ENCODE assay signal across 16 cellular contexts in genomic region chr18:62771494-62771893, GRCh38. TPM values are rescaled to one million over a fixed set of nuclear protein-coding genes. Genes with fewer than 3 reads are reported as not detected.
DNase-seq lines count a peak whose midpoint lies in the region; ATAC-seq and TF ChIP-seq lines count a peak whose summit lies in the region.
"Had no signal": no experiment of that assay in that cellular context is flagged by ENCODE, and none has a peak within 500 bp of the region (broad histone marks: within the 10 kb centered on the region; RNA-seq: fewer than 3 reads in every experiment).

No MANE protein-coding gene starts in this region.

- H3K4me3 Mint-ChIP-seq in CD8-positive, alpha-beta T cell: no peak overlapping the region
- H3K4me3 Mint-ChIP-seq in activated T-helper 1 cell treated with anti-CD3 and anti-CD28 coated beads, Interleukin-12 subunit alpha, Interleukin-12 subunit beta, Interleukin-2, Interleukin-4 antibody, amounts not matched to agents 30 ng/mL and 10 ng/mL and 1 ng/mL, durations not matched to agents 14 hours and 24 hours and 36 hours: no peak overlapping the region

- no peak overlapping the region for H3K4me3 ChIP-seq in CD8-positive, alpha-beta T cell (ENCODE audit: low read depth, low read length)
- no peak overlapping the region for H3K4me3 ChIP-seq in PC-9
- H3K4me3 ChIP-seq: esophagus squamous epithelium, heart right ventricle, testis had no signal

- CTCF ChIA-PET in CD8-positive, alpha-beta T cell (lab: Charles Lee): no interaction called here
- CTCF ChIA-PET in PC-9 (lab: Charles Lee): no interaction called here

- peak overlapping the region; percentile 32 for H3K27ac Mint-ChIP-seq in CD8-positive, alpha-beta T cell
- peak overlapping the region; percentile 18 for H3K27ac Mint-ChIP-seq in activated T-helper 1 cell treated with anti-CD3 and anti-CD28 coated beads, Interleukin-12 subunit alpha, Interleukin-12 subunit beta, Interleukin-2, Interleukin-4 antibody, amounts not matched to agents 30 ng/mL and 10 ng/mL and 1 ng/mL, durations not matched to agents 14 hours and 24 hours and 36 hours
- H3K27ac Mint-ChIP-seq: progenitor cell of endocrine pancreas had no signal

- H3K79me2 ChIP-seq in PC-9 (ENCODE audit: low read depth): peaks cover 78% of the 10 kb centered on the region

- no TSS peak for BruUV-seq in PC-9 (replicated peaks; lab: Mats Ljungman, UMichigan)

- POLR2A ChIA-PET in CD8-positive, alpha-beta T cell (lab: Charles Lee): no interaction called here
- POLR2A ChIA-PET in PC-9 (lab: Charles Lee; ENCODE audit: unreplicated experiment): no interaction called here

- TF ChIP-seq CTCF in CD8-positive, alpha-beta T cell (IDR thresholded peaks at IDR 0.05): no peak
- TF ChIP-seq CTCF in PC-9 (conservative IDR thresholded peaks at IDR 0.05): no peak

- no peaks in the 10 kb centered on the region for H3K36me3 Mint-ChIP-seq in CD8-positive, alpha-beta T cell
- H3K36me3 Mint-ChIP-seq in activated T-helper 1 cell treated with anti-CD3 and anti-CD28 coated beads, Interleukin-12 subunit alpha, Interleukin-12 subunit beta, Interleukin-2, Interleukin-4 antibody, amounts not matched to agents 30 ng/mL and 10 ng/mL and 1 ng/mL, durations not matched to agents 14 hours and 24 hours and 36 hours (ENCODE audit: low read depth): peaks cover 4% of the 10 kb centered on the region

- no peaks in the 10 kb centered on the region for H3K9me2 ChIP-seq in PC-9 (ENCODE audit: insufficient read depth)

- no peaks in the 10 kb centered on the region for H3K27me3 ChIP-seq in CD8-positive, alpha-beta T cell (ENCODE audit: insufficient read depth, low read length)
- no peaks in the 10 kb centered on the region for H3K27me3 ChIP-seq in PC-9 (ENCODE audit: insufficient read depth, low read depth)
- H3K27me3 ChIP-seq: esophagus squamous epithelium, heart right ventricle, testis had no signal

- H3K4me1 Mint-ChIP-seq in CD8-positive, alpha-beta T cell (ENCODE audit: low read depth): peaks cover 19% of the 10 kb centered on the region
- H3K4me1 Mint-ChIP-seq in activated T-helper 1 cell treated with anti-CD3 and anti-CD28 coated beads, Interleukin-12 subunit alpha, Interleukin-12 subunit beta, Interleukin-2, Interleukin-4 antibody, amounts not matched to agents 30 ng/mL and 10 ng/mL and 1 ng/mL, durations not matched to agents 14 hours and 24 hours and 36 hours (ENCODE audit: low read depth): peaks cover 31% of the 10 kb centered on the region

- no peak overlapping the region for H3K4me2 ChIP-seq in PC-9

- DNase-seq in CD8-positive, alpha-beta T cell: no peak
- DNase-seq in activated T-helper 1 cell treated with anti-CD3 and anti-CD28 coated beads, Interleukin-12 subunit alpha, Interleukin-12 subunit beta, Interleukin-2, Interleukin-4 antibody, amounts not matched to agents 30 ng/mL and 10 ng/mL and 1 ng/mL, durations not matched to agents 14 hours and 24 hours and 36 hours (ENCODE audit: low spot score): no peak
- DNase-seq in HuH-7 (ENCODE audit: low spot score) (no peak), PC-9 (no peak), GDM1 (lab: John Stamatoyannopoulos, UW) (no peak)
- DNase-seq: DMS79 treated with DMSO at 0.1 percent for 48 hours, esophagus squamous epithelium, H7, heart right ventricle, NCI-H2029 treated with DMSO at 0.1 percent for 48 hours, testis had no signal

- no peak overlapping the region for H2AFZ ChIP-seq in PC-9

- H4K20me1 ChIP-seq in PC-9 (ENCODE audit: insufficient read depth): no peaks in the 10 kb centered on the region

- H3K27ac ChIP-seq in CD8-positive, alpha-beta T cell (ENCODE audit: low read depth, low read length): no peak overlapping the region
- no peak overlapping the region for H3K27ac ChIP-seq in PC-9
- H3K27ac ChIP-seq: esophagus squamous epithelium, heart right ventricle, RWPE1, testis had no signal

- no peaks in the 10 kb centered on the region for H3K9me3 ChIP-seq in CD8-positive, alpha-beta T cell (ENCODE audit: low read length)
- H3K9me3 ChIP-seq in PC-9 (ENCODE audit: insufficient read depth, low read depth): no peaks in the 10 kb centered on the region
- H3K9me3 ChIP-seq: esophagus squamous epithelium, heart right ventricle, testis had no signal

- no peaks in the 10 kb centered on the region for H3K9me3 Mint-ChIP-seq in CD8-positive, alpha-beta T cell
- peaks cover 5% of the 10 kb centered on the region for H3K9me3 Mint-ChIP-seq in activated T-helper 1 cell treated with anti-CD3 and anti-CD28 coated beads, Interleukin-12 subunit alpha, Interleukin-12 subunit beta, Interleukin-2, Interleukin-4 antibody, amounts not matched to agents 30 ng/mL and 10 ng/mL and 1 ng/mL, durations not matched to agents 14 hours and 24 hours and 36 hours

- peak; percentile 59 for ATAC-seq in CD8-positive, alpha-beta T cell
- ATAC-seq in GM18502 (IDR thresholded peaks at IDR 0.05; ENCODE audit: poor library complexity, unreplicated experiment) (peak; percentile 71), HG02885 (IDR thresholded peaks at IDR 0.05; ENCODE audit: poor library complexity, unreplicated experiment) (peak; percentile 75), GM21447 (IDR thresholded peaks at IDR 0.05; ENCODE audit: unreplicated experiment) (no peak)
- ATAC-seq: heart right ventricle had no signal

- H3F3A ChIP-seq in PC-9 (ENCODE audit: insufficient read depth, low read depth): no peaks in the 10 kb centered on the region; the same call in 1 of the 2 replicates

- H3K4me1 ChIP-seq in CD8-positive, alpha-beta T cell (ENCODE audit: insufficient read depth, low read length): peaks cover 9% of the 10 kb centered on the region
- peaks cover 16% of the 10 kb centered on the region for H3K4me1 ChIP-seq in PC-9 (replicated peaks; ENCODE audit: insufficient read depth)

- no peaks in the 10 kb centered on the region for H3K27me3 Mint-ChIP-seq in CD8-positive, alpha-beta T cell (ENCODE audit: low read depth)
- H3K27me3 Mint-ChIP-seq in activated T-helper 1 cell treated with anti-CD3 and anti-CD28 coated beads, Interleukin-12 subunit alpha, Interleukin-12 subunit beta, Interleukin-2, Interleukin-4 antibody, amounts not matched to agents 30 ng/mL and 10 ng/mL and 1 ng/mL, durations not matched to agents 14 hours and 24 hours and 36 hours (ENCODE audit: insufficient read depth): no peaks in the 10 kb centered on the region
- H3K27me3 Mint-ChIP-seq: progenitor cell of endocrine pancreas had no signal

- no peaks in the 10 kb centered on the region for H3K36me3 ChIP-seq in CD8-positive, alpha-beta T cell (ENCODE audit: insufficient read depth, low read length)
- H3K36me3 ChIP-seq in PC-9 (ENCODE audit: low read depth): no peaks in the 10 kb centered on the region
- H3K36me3 ChIP-seq: esophagus squamous epithelium, heart right ventricle had no signal

- intact Hi-C loops in CD8-positive, alpha-beta T cell (cut with DNase I, micrococcal nuclease): no loop called here
- intact Hi-C loops in activated T-helper 1 cell treated with anti-CD3 and anti-CD28 coated beads, Interleukin-12 subunit alpha, Interleukin-12 subunit beta, Interleukin-2, Interleukin-4 antibody, amounts not matched to agents 30 ng/mL and 10 ng/mL and 1 ng/mL, durations not matched to agents 14 hours and 24 hours and 36 hours (cut with micrococcal nuclease): loop anchor here (1.0 to 2.0 kb wide), 3 partner anchors 13 to 73 kb away; no protein-coding TSS in a partner anchor
- intact Hi-C loops in PC-9 (cut with micrococcal nuclease; ENCODE audit: unreplicated experiment): no loop called here

RNA-seq across cellular contexts. Expression of gene PHLPP1, which starts 56.2 kb away (rescaled TPM):
- 10 to 100 TPM; 11.4 to 13.1 TPM for total RNA-seq in CD8-positive, alpha-beta T cell
- 14.1 and 14.4 TPM in 2 replicates for total RNA-seq in activated T-helper 1 cell treated with anti-CD3 and anti-CD28 coated beads, Interleukin-12 subunit alpha, Interleukin-12 subunit beta, Interleukin-2, Interleukin-4 antibody, amounts not matched to agents 30 ng/mL and 10 ng/mL and 1 ng/mL, durations not matched to agents 14 hours and 24 hours and 36 hours
- total RNA-seq in PC-9 (2021): 21.1 and 21.3 TPM in 2 replicates
